Comparison of ENCODE assay signal across 15 cellular contexts in genomic region chrX:41556958-41557357, GRCh38.
A peak's percentile ranks its signal among the peaks of the same experiment; 100 is the strongest.
DNase-seq lines count a peak whose midpoint lies in the region; ATAC-seq and TF ChIP-seq lines count a peak whose summit lies in the region.
"Had no signal": no experiment of that assay in that cellular context is flagged by ENCODE, and none has a peak within 500 bp of the region (broad histone marks: within the 10 kb centered on the region; RNA-seq: fewer than 3 reads in every experiment).

No MANE protein-coding gene starts in this region.

- H3K27ac Mint-ChIP-seq in CD4-positive, alpha-beta T cell: peak overlapping the region; percentile 79

- H3K9me3 ChIP-seq in CD4-positive, alpha-beta T cell (ENCODE audit: control insufficient read depth, low read length): no peaks in the 10 kb centered on the region
- no peaks in the 10 kb centered on the region for H3K9me3 ChIP-seq in OCI-LY1 (ENCODE audit: low read length)
- H3K9me3 ChIP-seq: BLaER1, left ventricle myocardium inferior, SK-N-SH had no signal

- H3K36me3 Mint-ChIP-seq in CD4-positive, alpha-beta T cell (ENCODE audit: low read depth): peaks cover 33% of the 10 kb centered on the region

- H3K4me2 ChIP-seq in OCI-LY1 (ENCODE audit: low read length): peak overlapping the region; percentile 49; the same call in 1 of the 2 replicates
- H3K4me2 ChIP-seq: BLaER1, hepatocyte, SK-N-SH had no signal

- no peaks in the 10 kb centered on the region for H3K27me3 Mint-ChIP-seq in CD4-positive, alpha-beta T cell

- H3K4me3 Mint-ChIP-seq in CD4-positive, alpha-beta T cell: peak overlapping the region; percentile 12

- TF ChIP-seq CTCF in CD4-positive, alpha-beta T cell (IDR thresholded peaks at IDR 0.05): no peak
- TF ChIP-seq CTCF in OCI-LY1 (IDR thresholded peaks at IDR 0.05; ENCODE audit: low read length) (no peak), dorsolateral prefrontal cortex (IDR thresholded peaks at IDR 0.05 in 54 of 56, conservative IDR thresholded peaks at IDR 0.05 in 2 of 56; ENCODE audit: low read depth in 1 of 56, partially characterized antibody in 56 of 56) (no peak)

- no peaks in the 10 kb centered on the region for H3K9me3 Mint-ChIP-seq in CD4-positive, alpha-beta T cell

- H3K4me1 Mint-ChIP-seq in CD4-positive, alpha-beta T cell (ENCODE audit: low read depth): peaks cover 41% of the 10 kb centered on the region

- H4K20me1 ChIP-seq in OCI-LY1 (ENCODE audit: insufficient read depth, low read length): no peaks in the 10 kb centered on the region

- H3K36me3 ChIP-seq in OCI-LY1 (ENCODE audit: insufficient read depth, low read length): peaks cover 4% of the 10 kb centered on the region; the same call in 1 of the 2 replicates
- H3K36me3 ChIP-seq: BLaER1, left ventricle myocardium inferior had no signal

- H3K9me2 ChIP-seq in OCI-LY1 (ENCODE audit: low read depth, low read length): no peaks in the 10 kb centered on the region
- H3K9me2 ChIP-seq: SK-N-SH had no signal

- no peak overlapping the region for H3K27ac ChIP-seq in CD4-positive, alpha-beta T cell (ENCODE audit: low read depth, low read length)
- peak overlapping the region; percentile 76 for H3K27ac ChIP-seq in OCI-LY1 (ENCODE audit: low read depth, low read length, poor library complexity, severe bottlenecking)
- H3K27ac ChIP-seq in dorsolateral prefrontal cortex: no peak overlapping the region
- H3K27ac ChIP-seq: BLaER1, hepatocyte, left ventricle myocardium inferior had no signal

- peak; percentile 61 for ATAC-seq in CD4-positive, alpha-beta T cell (ENCODE audit: poor library complexity)
- ATAC-seq in GM21447 (IDR thresholded peaks at IDR 0.05; ENCODE audit: unreplicated experiment): peak; percentile 40
- no peak for ATAC-seq in HG03108 (IDR thresholded peaks at IDR 0.05; ENCODE audit: unreplicated experiment)

- POLR2A ChIA-PET in CD4-positive, alpha-beta T cell (lab: Charles Lee): no interaction called here

- intact Hi-C loops in CD4-positive, alpha-beta T cell (cut with DNase I, micrococcal nuclease): loop anchor here (5.0 to 10.0 kb wide), 3 partner anchors 178 to 2000 kb away; no protein-coding TSS in a partner anchor
- intact Hi-C loops in dorsolateral prefrontal cortex (cut with DNase I): loop anchor here in 1 of 2 donors (10.0 kb wide), 1 partner anchor 158 kb away; no protein-coding TSS in a partner anchor

- H3F3A ChIP-seq in OCI-LY1 (ENCODE audit: insufficient read depth, low read length): no peaks in the 10 kb centered on the region

- no peak for DNase-seq in CD4-positive, alpha-beta T cell
- peak; percentile 47 for DNase-seq in central memory CD4-positive, alpha-beta T cell
- DNase-seq in dorsolateral prefrontal cortex (no peak), cerebellum (ENCODE audit: low spot score) (no peak), EL (no peak)
- DNase-seq: activated T-cell treated with anti-CD3 and anti-CD28 coated beads, Interleukin-2, amount 50 U/mL, for 48 hours; left ventricle myocardium inferior; NCI-H1105; NCI-H2227 treated with DMSO at 0.1 percent for 48 hours; SK-N-SH had no signal

- H2AFZ ChIP-seq in OCI-LY1 (ENCODE audit: low read length): no peak overlapping the region
- H2AFZ ChIP-seq: hepatocyte had no signal

- CTCF ChIA-PET in CD4-positive, alpha-beta T cell (lab: Charles Lee): no interaction called here

- no peak overlapping the region for H3K4me3 ChIP-seq in OCI-LY1 (ENCODE audit: low read depth, low read length, poor library complexity, severe bottlenecking)
- H3K4me3 ChIP-seq in dorsolateral prefrontal cortex: no peak overlapping the region
- H3K4me3 ChIP-seq: BLaER1, hepatocyte, left ventricle myocardium inferior had no signal

- H3K27me3 ChIP-seq in CD4-positive, alpha-beta T cell (ENCODE audit: control insufficient read depth, insufficient read depth, low read length): no peaks in the 10 kb centered on the region
- H3K27me3 ChIP-seq in OCI-LY1 (ENCODE audit: insufficient read depth, low read length) (no peaks in the 10 kb centered on the region), dorsolateral prefrontal cortex (peaks cover 0 to 73% (median 10%) of the 10 kb centered on the region in 45 donors)
- H3K27me3 ChIP-seq: hepatocyte had no signal

- peak overlapping the region; percentile 9; the same call in 1 of the 2 replicates for H3K9ac ChIP-seq in OCI-LY1 (ENCODE audit: low read length)
- H3K9ac ChIP-seq: BLaER1, SK-N-SH had no signal

- peaks cover 52% of the 10 kb centered on the region for H3K4me1 ChIP-seq in OCI-LY1 (ENCODE audit: insufficient read depth, low read length, severe bottlenecking)

- H3K79me2 ChIP-seq in OCI-LY1 (ENCODE audit: insufficient read depth, low read length): no peaks in the 10 kb centered on the region
- H3K79me2 ChIP-seq: hepatocyte had no signal
